2 cellular contexts compared by ENCODE assay signal in the genomic region with DNA sequence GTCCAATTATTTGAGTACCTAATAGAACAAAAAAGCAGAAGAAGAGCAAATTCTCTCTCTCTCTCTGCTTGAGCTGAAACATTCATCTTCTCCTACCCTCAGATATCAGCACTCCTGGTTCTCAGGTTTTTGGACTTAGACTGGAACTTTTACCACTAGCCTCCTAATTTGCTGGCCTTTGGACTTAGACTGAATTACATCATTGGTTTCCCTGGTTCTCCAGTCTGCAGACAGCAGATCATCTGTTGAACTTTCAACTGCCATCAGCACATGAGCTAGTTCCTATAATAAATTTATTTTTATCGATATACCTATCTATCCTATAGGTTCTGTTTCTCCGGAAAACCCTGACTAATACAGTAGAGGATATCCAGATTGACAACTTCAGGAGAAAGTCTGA.
TF ChIP-seq lines count a peak whose summit lies in the region.

No MANE protein-coding gene starts in this region.

TF ChIP-seq in liver, 16 proteins besides CTCF, POLR2A, EP300 and RAD21 (continued from another document):
- TF ChIP-seq HNF4A (conservative IDR thresholded peaks at IDR 0.05), result peak; percentile 87 to 92
- peak; percentile 55 for TF ChIP-seq HNF4G (IDR thresholded peaks at IDR 0.05)
- no peak for TF ChIP-seq ZBTB33 (IDR thresholded peaks at IDR 0.05)
- TF ChIP-seq GABPA (IDR thresholded peaks at IDR 0.05 in 1 of 2, conservative IDR thresholded peaks at IDR 0.05 in 1 of 2), result no peak
- TF ChIP-seq MAX (IDR thresholded peaks at IDR 0.05), result no peak
- no peak for TF ChIP-seq SP1 (IDR thresholded peaks at IDR 0.05)
- no peak for TF ChIP-seq FOXA1 (IDR thresholded peaks at IDR 0.05)
- TF ChIP-seq FOXA2 (IDR thresholded peaks at IDR 0.05), result no peak
- no peak for TF ChIP-seq TAF1 (conservative IDR thresholded peaks at IDR 0.05)
- TF ChIP-seq RXRA (IDR thresholded peaks at IDR 0.05), result peak in 1 of 2 donors; percentile 11

TF ChIP-seq in HepG2, 621 proteins besides CTCF, POLR2A, EP300 and RAD21 (continued from another document):
- TF ChIP-seq TEAD3 (CRISPR knock-in tag; optimal IDR thresholded peaks at IDR 0.05; ENCODE audit: borderline replicate concordance) (no peak), SMAD3 (CRISPR knock-in tag; IDR thresholded peaks at IDR 0.05) (no peak), CENPBD1 (CRISPR knock-in tag; IDR thresholded peaks at IDR 0.05; ENCODE audit: borderline replicate concordance, low read depth) (no peak), ZFP36 (IDR thresholded peaks at IDR 0.05; ENCODE audit: borderline replicate concordance, low read depth, low read length, partially characterized antibody) (no peak), SNAI1 (CRISPR knock-in tag; IDR thresholded peaks at IDR 0.05; ENCODE audit: borderline replicate concordance) (no peak), ZIK1 (CRISPR knock-in tag; IDR thresholded peaks at IDR 0.05; ENCODE audit: borderline replicate concordance, low read depth) (no peak), POLR2AphosphoS2 (IDR thresholded peaks at IDR 0.05; ENCODE audit: low read depth, low read length) (no peak)
- TF ChIP-seq, protein P1, sequence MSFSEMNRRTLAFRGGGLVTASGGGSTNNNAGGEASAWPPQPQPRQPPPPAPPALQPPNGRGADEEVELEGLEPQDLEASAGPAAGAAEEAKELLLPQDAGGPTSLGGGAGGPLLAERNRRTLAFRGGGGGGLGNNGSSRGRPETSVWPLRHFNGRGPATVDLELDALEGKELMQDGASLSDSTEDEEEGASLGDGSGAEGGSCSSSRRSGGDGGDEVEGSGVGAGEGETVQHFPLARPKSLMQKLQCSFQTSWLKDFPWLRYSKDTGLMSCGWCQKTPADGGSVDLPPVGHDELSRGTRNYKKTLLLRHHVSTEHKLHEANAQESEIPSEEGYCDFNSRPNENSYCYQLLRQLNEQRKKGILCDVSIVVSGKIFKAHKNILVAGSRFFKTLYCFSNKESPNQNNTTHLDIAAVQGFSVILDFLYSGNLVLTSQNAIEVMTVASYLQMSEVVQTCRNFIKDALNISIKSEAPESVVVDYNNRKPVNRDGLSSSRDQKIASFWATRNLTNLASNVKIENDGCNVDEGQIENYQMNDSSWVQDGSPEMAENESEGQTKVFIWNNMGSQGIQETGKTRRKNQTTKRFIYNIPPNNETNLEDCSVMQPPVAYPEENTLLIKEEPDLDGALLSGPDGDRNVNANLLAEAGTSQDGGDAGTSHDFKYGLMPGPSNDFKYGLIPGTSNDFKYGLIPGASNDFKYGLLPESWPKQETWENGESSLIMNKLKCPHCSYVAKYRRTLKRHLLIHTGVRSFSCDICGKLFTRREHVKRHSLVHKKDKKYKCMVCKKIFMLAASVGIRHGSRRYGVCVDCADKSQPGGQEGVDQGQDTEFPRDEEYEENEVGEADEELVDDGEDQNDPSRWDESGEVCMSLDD (CRISPR knock-in tag; IDR thresholded peaks at IDR 0.05; ENCODE audit: borderline replicate concordance), result no peak
- TF ChIP-seq, protein P2, sequence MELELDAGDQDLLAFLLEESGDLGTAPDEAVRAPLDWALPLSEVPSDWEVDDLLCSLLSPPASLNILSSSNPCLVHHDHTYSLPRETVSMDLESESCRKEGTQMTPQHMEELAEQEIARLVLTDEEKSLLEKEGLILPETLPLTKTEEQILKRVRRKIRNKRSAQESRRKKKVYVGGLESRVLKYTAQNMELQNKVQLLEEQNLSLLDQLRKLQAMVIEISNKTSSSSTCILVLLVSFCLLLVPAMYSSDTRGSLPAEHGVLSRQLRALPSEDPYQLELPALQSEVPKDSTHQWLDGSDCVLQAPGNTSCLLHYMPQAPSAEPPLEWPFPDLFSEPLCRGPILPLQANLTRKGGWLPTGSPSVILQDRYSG (CRISPR knock-in tag; IDR thresholded peaks at IDR 0.05), result no peak
